In genomic region chr1:228082975-228083870, GRCh38 we compare ENCODE assay signal across 1 cellular context.
TF ChIP-seq lines count a peak whose summit lies in the region.

No MANE protein-coding gene starts in this region.

TF ChIP-seq in A549, 52 proteins besides CTCF, POLR2A, EP300 and RAD21 (continued from another document):
- TF ChIP-seq REST (IDR thresholded peaks at IDR 0.05) (no peak), RNF2 (IDR thresholded peaks at IDR 0.05; ENCODE audit: borderline replicate concordance, low read depth) (no peak), PBX3 (IDR thresholded peaks at IDR 0.05) (no peak)
TF ChIP-seq in A549: peak in this region for 0.
